8 cellular contexts compared by ENCODE assay signal in the genomic region with DNA sequence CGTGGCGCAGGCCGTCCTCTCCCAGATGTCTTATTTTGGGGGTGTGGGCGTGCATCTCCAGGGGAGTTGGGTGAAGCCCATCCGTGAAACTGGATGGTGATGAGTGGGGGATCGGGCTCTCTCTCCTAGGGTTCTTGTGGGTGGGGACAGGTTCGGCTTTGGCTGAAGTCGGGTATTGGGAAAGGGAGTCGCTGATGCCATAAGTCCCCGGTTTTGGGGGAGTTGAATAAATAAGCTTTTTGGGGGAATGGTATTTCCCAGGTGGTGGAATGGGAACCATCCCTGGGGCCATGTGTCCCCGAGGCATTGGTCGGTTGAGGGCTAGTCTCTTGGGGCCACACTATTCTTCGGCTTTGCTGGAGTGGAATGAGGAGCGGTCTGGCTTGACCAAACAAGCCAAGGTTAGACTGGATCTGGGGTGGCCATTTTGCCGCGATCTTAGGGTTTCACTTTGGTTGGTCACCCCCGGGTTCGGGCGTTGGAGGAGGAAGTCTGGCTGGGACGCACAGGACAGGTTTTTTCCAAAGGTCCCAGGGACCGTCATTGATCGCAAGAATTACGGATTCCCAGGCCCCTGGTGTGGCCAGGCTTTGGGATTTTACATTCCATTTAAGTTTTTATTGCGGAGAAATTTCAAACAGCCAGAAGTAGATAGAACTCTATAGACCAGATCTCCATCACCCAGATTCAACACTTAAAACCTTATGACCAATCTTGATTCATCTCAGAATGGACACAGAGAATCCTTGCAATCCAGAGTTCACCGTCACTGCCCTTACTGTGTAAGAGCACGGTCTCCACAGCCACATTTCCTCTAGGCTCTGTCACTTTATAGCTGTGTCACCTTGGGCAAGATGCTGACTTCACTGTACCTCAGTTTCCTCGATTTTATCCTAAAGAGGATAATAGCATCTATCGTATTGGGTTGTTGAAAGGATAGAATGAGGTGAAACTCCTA. TPM values are rescaled to one million over a fixed set of nuclear protein-coding genes. Genes with fewer than 3 reads are reported as not detected.
DNase-seq lines count a peak whose midpoint lies in the region; ATAC-seq and TF ChIP-seq lines count a peak whose summit lies in the region.

No MANE protein-coding gene starts in this region.

- intact Hi-C loops in activated T-helper 1 cell treated with anti-CD3 and anti-CD28 coated beads, Interleukin-12 subunit alpha, Interleukin-12 subunit beta, Interleukin-2, Interleukin-4 antibody, amounts not matched to agents 30 ng/mL and 10 ng/mL and 1 ng/mL, durations not matched to agents 14 hours and 24 hours and 36 hours (cut with micrococcal nuclease), result loop anchor here (1.0 to 5.0 kb wide), 14 partner anchors 124 to 1717 kb away; a partner anchor contains a TSS

- peaks cover 17% of the 10 kb centered on the region for H3K27me3 Mint-ChIP-seq in CD4-positive, CD25-positive, alpha-beta regulatory T cell
- H3K27me3 Mint-ChIP-seq in activated T-helper 1 cell treated with anti-CD3 and anti-CD28 coated beads, Interleukin-12 subunit alpha, Interleukin-12 subunit beta, Interleukin-2, Interleukin-4 antibody, amounts not matched to agents 30 ng/mL and 10 ng/mL and 1 ng/mL, durations not matched to agents 14 hours and 24 hours and 36 hours (ENCODE audit: insufficient read depth), result peaks cover 11% of the 10 kb centered on the region

- H3K36me3 Mint-ChIP-seq in CD4-positive, CD25-positive, alpha-beta regulatory T cell, result peaks cover 26% of the 10 kb centered on the region
- peaks cover 20% of the 10 kb centered on the region for H3K36me3 Mint-ChIP-seq in activated T-helper 1 cell treated with anti-CD3 and anti-CD28 coated beads, Interleukin-12 subunit alpha, Interleukin-12 subunit beta, Interleukin-2, Interleukin-4 antibody, amounts not matched to agents 30 ng/mL and 10 ng/mL and 1 ng/mL, durations not matched to agents 14 hours and 24 hours and 36 hours (ENCODE audit: low read depth)

- H3K36me3 ChIP-seq in CD4-positive, CD25-positive, alpha-beta regulatory T cell (ENCODE audit: control insufficient read depth, insufficient read depth, low read length), result peaks cover 5% of the 10 kb centered on the region
- H3K36me3 ChIP-seq in skeletal muscle tissue (ENCODE audit: control insufficient read depth in 3 of 3, insufficient read depth in 3 of 3, low read length in 3 of 3), result peaks cover 0 to 10% (median 8%) of the 10 kb centered on the region in 3 donors

- H3K9me3 Mint-ChIP-seq in CD4-positive, CD25-positive, alpha-beta regulatory T cell, result peaks cover 0 to 16% (median 5%) of the 10 kb centered on the region in 7 donors
- H3K9me3 Mint-ChIP-seq in activated T-helper 1 cell treated with anti-CD3 and anti-CD28 coated beads, Interleukin-12 subunit alpha, Interleukin-12 subunit beta, Interleukin-2, Interleukin-4 antibody, amounts not matched to agents 30 ng/mL and 10 ng/mL and 1 ng/mL, durations not matched to agents 14 hours and 24 hours and 36 hours, result peaks cover 29% of the 10 kb centered on the region

- peak overlapping the region; percentile 92 to 99 (median 98) for H3K9ac ChIP-seq in skeletal muscle tissue (ENCODE audit: low read depth in 1 of 3, low read length in 3 of 3)

- peaks cover 19 to 20% of the 10 kb centered on the region in 2 experiments for H3K9me3 ChIP-seq in CD4-positive, CD25-positive, alpha-beta regulatory T cell (ENCODE audit: control insufficient read depth in 2 of 2, low read length in 2 of 2)
- peaks cover 6 to 21% (median 9%) of the 10 kb centered on the region in 3 donors for H3K9me3 ChIP-seq in skeletal muscle tissue (ENCODE audit: control insufficient read depth in 3 of 3, low read length in 3 of 3)

- no peak for DNase-seq in CD4-positive, CD25-positive, alpha-beta regulatory T cell
- DNase-seq in HFF-Myc (ENCODE audit: extremely low read depth, low read depth) (no peak), hepatic stellate cell (ENCODE audit: low spot score) (peak; percentile 18), LoVo (ENCODE audit: low spot score) (no peak), NCI-H524 treated with DMSO at 0.1 percent for 48 hours (lab: John Stamatoyannopoulos, UW) (no peak)
- DNase-seq in activated T-helper 1 cell treated with anti-CD3 and anti-CD28 coated beads, Interleukin-12 subunit alpha, Interleukin-12 subunit beta, Interleukin-2, Interleukin-4 antibody, amounts not matched to agents 30 ng/mL and 10 ng/mL and 1 ng/mL, durations not matched to agents 14 hours and 24 hours and 36 hours (ENCODE audit: low spot score), result no peak

- TF ChIP-seq CTCF in HFF-Myc (IDR thresholded peaks at IDR 0.05; ENCODE audit: low read depth, low read length, missing control alignments), result no peak

- peak overlapping the region; percentile 96 to 100 (median 98) for H3K4me3 Mint-ChIP-seq in CD4-positive, CD25-positive, alpha-beta regulatory T cell
- H3K4me3 Mint-ChIP-seq in activated T-helper 1 cell treated with anti-CD3 and anti-CD28 coated beads, Interleukin-12 subunit alpha, Interleukin-12 subunit beta, Interleukin-2, Interleukin-4 antibody, amounts not matched to agents 30 ng/mL and 10 ng/mL and 1 ng/mL, durations not matched to agents 14 hours and 24 hours and 36 hours, result peak overlapping the region; percentile 94

- peaks cover 17% of the 10 kb centered on the region for H3K4me1 ChIP-seq in CD4-positive, CD25-positive, alpha-beta regulatory T cell (ENCODE audit: control insufficient read depth, insufficient read depth, low read length, poor library complexity, severe bottlenecking)
- peaks cover 16 to 27% (median 16%) of the 10 kb centered on the region in 3 donors for H3K4me1 ChIP-seq in skeletal muscle tissue (ENCODE audit: control insufficient read depth in 3 of 3, insufficient read depth in 3 of 3, low read length in 3 of 3)

- H3K27ac ChIP-seq in CD4-positive, CD25-positive, alpha-beta regulatory T cell (ENCODE audit: insufficient read depth, low read length, poor library complexity, severe bottlenecking), result peak overlapping the region; percentile 97
- peak overlapping the region; percentile 97 for H3K27ac ChIP-seq in skeletal muscle tissue (ENCODE audit: low read depth, low read length)

- peaks cover 20% of the 10 kb centered on the region for H3K27me3 ChIP-seq in CD4-positive, CD25-positive, alpha-beta regulatory T cell (ENCODE audit: control insufficient read depth, insufficient read depth, low read length)
- H3K27me3 ChIP-seq in skeletal muscle tissue (ENCODE audit: control insufficient read depth in 3 of 3, insufficient read depth in 3 of 3, low read length in 3 of 3), result no peaks in the 10 kb centered on the region

- peak overlapping the region; percentile 91 for H3K4me3 ChIP-seq in CD4-positive, CD25-positive, alpha-beta regulatory T cell (ENCODE audit: low read depth, low read length)
- H3K4me3 ChIP-seq in HFF-Myc (replicated peaks; ENCODE audit: low read depth, low read length) (peak overlapping the region; percentile 78), skeletal muscle tissue (ENCODE audit: low read length in 3 of 3) (peak overlapping the region; percentile 94 to 98 (median 97))

- peak overlapping the region; percentile 63 to 99 (median 99) for H3K27ac Mint-ChIP-seq in CD4-positive, CD25-positive, alpha-beta regulatory T cell
- H3K27ac Mint-ChIP-seq in activated T-helper 1 cell treated with anti-CD3 and anti-CD28 coated beads, Interleukin-12 subunit alpha, Interleukin-12 subunit beta, Interleukin-2, Interleukin-4 antibody, amounts not matched to agents 30 ng/mL and 10 ng/mL and 1 ng/mL, durations not matched to agents 14 hours and 24 hours and 36 hours, result peak overlapping the region; percentile 97

- ATAC-seq in CD4-positive, CD25-positive, alpha-beta regulatory T cell (ENCODE audit: low read depth in 2 of 2), result no peak
- ATAC-seq in HG03457 (IDR thresholded peaks at IDR 0.05; ENCODE audit: unreplicated experiment), result no peak

- H3K4me1 Mint-ChIP-seq in CD4-positive, CD25-positive, alpha-beta regulatory T cell, result peaks cover 5 to 36% (median 23%) of the 10 kb centered on the region in 4 donors
- peaks cover 23% of the 10 kb centered on the region for H3K4me1 Mint-ChIP-seq in activated T-helper 1 cell treated with anti-CD3 and anti-CD28 coated beads, Interleukin-12 subunit alpha, Interleukin-12 subunit beta, Interleukin-2, Interleukin-4 antibody, amounts not matched to agents 30 ng/mL and 10 ng/mL and 1 ng/mL, durations not matched to agents 14 hours and 24 hours and 36 hours (ENCODE audit: low read depth)

RNA-seq across cellular contexts. Expression of a gene that starts 0.7 kb away (rescaled TPM):
- total RNA-seq in CD4-positive, CD25-positive, alpha-beta regulatory T cell, result 7.2 TPM
- polyA plus RNA-seq in CD4-positive, CD25-positive, alpha-beta regulatory T cell, result 10 to 100 TPM in 2 of 4 donors, 1 to 10 TPM in 2; 7.5 to 11.1 (median 9.4) TPM
- 7.6 and 7.8 TPM in 2 replicates for total RNA-seq in activated T-helper 1 cell treated with anti-CD3 and anti-CD28 coated beads, Interleukin-12 subunit alpha, Interleukin-12 subunit beta, Interleukin-2, Interleukin-4 antibody, amounts not matched to agents 30 ng/mL and 10 ng/mL and 1 ng/mL, durations not matched to agents 14 hours and 24 hours and 36 hours
- total RNA-seq in skeletal muscle tissue, result 16.7 TPM
